In the genomic region with DNA sequence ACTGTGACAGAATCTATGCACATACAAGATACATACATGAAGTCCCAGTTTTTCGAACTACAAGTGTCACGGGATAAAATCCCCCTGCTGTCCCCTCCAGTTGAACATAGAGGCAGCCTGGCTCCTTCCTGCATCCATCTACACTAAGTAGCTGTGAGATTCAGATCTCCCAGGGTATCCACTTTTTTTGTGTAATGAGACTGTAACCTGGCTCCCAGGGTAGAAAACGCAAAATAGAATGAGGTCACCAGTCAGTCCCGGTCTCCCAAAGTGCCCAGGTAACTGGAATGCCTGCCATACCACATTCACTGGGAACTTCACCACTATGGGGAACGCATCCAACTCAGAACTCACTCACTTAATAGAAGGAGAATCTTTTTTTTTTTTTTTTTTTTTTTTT, we compare ENCODE assay signal across 3 cellular contexts.
"Had no signal": no experiment of that assay in that cellular context is flagged by ENCODE, and none has a peak within 500 bp of the region (broad histone marks: within the 10 kb centered on the region; RNA-seq: fewer than 3 reads in every experiment).

No MANE protein-coding gene starts in this region.

- H3K4me3 ChIP-seq: GM12878 had no signal

- DNase-seq: GDM1, GF-D8 had no signal

- ATAC-seq: GM12878 had no signal
